ENCODE assay signal across 16 cellular contexts in genomic region chr11:75792127-75792731, GRCh38.
"Had no signal": no experiment of that assay in that cellular context is flagged by ENCODE, and none has a peak within 500 bp of the region (broad histone marks: within the 10 kb centered on the region; RNA-seq: fewer than 3 reads in every experiment).

No MANE protein-coding gene starts in this region.

- DNase-seq: activated T-cell treated with anti-CD3 and anti-CD28 coated beads, Interleukin-2, amount 50 U/mL, for 1 hour; left cardiac atrium; naive B cell; retina; stimulated activated CD4-positive, alpha-beta T cell treated with anti-CD3 and anti-CD28 coated beads, Interleukin-12 subunit alpha, Interleukin-12 subunit beta, amount 100 ng/mL, for 4 hours; stimulated activated CD4-positive, alpha-beta T cell treated with anti-CD3 and anti-CD28 coated beads, Interleukin-4, amount 100 ng/mL, for 4 hours; T-cell had no signal

- ATAC-seq: activated naive CD4-positive, alpha-beta T cell treated with anti-CD3 and anti-CD28 coated beads, Interleukin-2, amount 50 U/mL, for 72 hours; T-cell had no signal

- H3K27me3 ChIP-seq: ascending aorta, heart left ventricle, suprapubic skin, tibial nerve had no signal

- FAIRE-seq: islet of Langerhans, TTC549 had no signal

- H3K4me1 ChIP-seq: ascending aorta, suprapubic skin, tibial nerve had no signal

- H3K9me3 ChIP-seq: ascending aorta, heart left ventricle, suprapubic skin, tibial nerve had no signal

- H3K4me3 ChIP-seq: ascending aorta, heart left ventricle, lung, suprapubic skin, tibial nerve had no signal

- H3K27ac ChIP-seq: ascending aorta, epithelial cell of prostate, suprapubic skin, tibial nerve had no signal

- H3K36me3 ChIP-seq: ascending aorta, heart left ventricle, suprapubic skin, tibial nerve had no signal
